In genomic region chr2:23940976-23941605, GRCh38 we compare ENCODE assay signal across 1 cellular context.
TF ChIP-seq lines count a peak whose summit lies in the region.

No MANE protein-coding gene starts in this region.

TF ChIP-seq in HepG2, 621 proteins besides CTCF, POLR2A, EP300 and RAD21 (continued from another document and continues in another):
- TF ChIP-seq HMGXB3 (CRISPR knock-in tag; IDR thresholded peaks at IDR 0.05; ENCODE audit: borderline replicate concordance) (no peak), ZBTB40 (IDR thresholded peaks at IDR 0.05) (peak; percentile 15; the same call in 1 of the 2 replicates), ZBTB40 (CRISPR knock-in tag; IDR thresholded peaks at IDR 0.05) (no peak), ZSCAN21 (CRISPR knock-in tag; IDR thresholded peaks at IDR 0.05; ENCODE audit: borderline replicate concordance) (no peak), MAF1 (CRISPR knock-in tag; IDR thresholded peaks at IDR 0.05; ENCODE audit: borderline replicate concordance) (0 out of 2 replicates have a peak, but pooled peaks have one; percentile 11), ZNF235 (CRISPR knock-in tag; IDR thresholded peaks at IDR 0.05; ENCODE audit: borderline replicate concordance) (no peak), ZNF280D (CRISPR knock-in tag; IDR thresholded peaks at IDR 0.05) (no peak), ZNF280B (CRISPR knock-in tag; IDR thresholded peaks at IDR 0.05; ENCODE audit: borderline replicate concordance) (no peak), ELF4 (CRISPR knock-in tag; IDR thresholded peaks at IDR 0.05; ENCODE audit: borderline replicate concordance) (no peak), ZNF780A (CRISPR knock-in tag; IDR thresholded peaks at IDR 0.05) (no peak), ZNF776 (CRISPR knock-in tag; IDR thresholded peaks at IDR 0.05) (no peak), NFKB2 (CRISPR knock-in tag; IDR thresholded peaks at IDR 0.05; ENCODE audit: borderline replicate concordance) (no peak), ZNF331 (CRISPR knock-in tag; IDR thresholded peaks at IDR 0.05) (0 out of 2 replicates have a peak, but pooled peaks have one; percentile 10), HOXA3 (CRISPR knock-in tag; IDR thresholded peaks at IDR 0.05) (no peak), ZNF317 (CRISPR knock-in tag; IDR thresholded peaks at IDR 0.05) (0 out of 2 replicates have a peak, but pooled peaks have one; percentile 64), ZFY (CRISPR knock-in tag; IDR thresholded peaks at IDR 0.05) (no peak), MAFF (IDR thresholded peaks at IDR 0.05; ENCODE audit: low read depth, low read length) (no peak), MTF1 (CRISPR knock-in tag; IDR thresholded peaks at IDR 0.05) (no peak), ZNF20 (CRISPR knock-in tag; IDR thresholded peaks at IDR 0.05) (no peak), GMEB2 (CRISPR knock-in tag; IDR thresholded peaks at IDR 0.05; ENCODE audit: low read depth) (no peak), ATF5 (CRISPR knock-in tag; IDR thresholded peaks at IDR 0.05; ENCODE audit: low read depth) (no peak), PBX2 (CRISPR knock-in tag; IDR thresholded peaks at IDR 0.05) (no peak), ZNF672 (CRISPR knock-in tag; IDR thresholded peaks at IDR 0.05) (no peak), MAFK (conservative IDR thresholded peaks at IDR 0.05 in 1 of 2, IDR thresholded peaks at IDR 0.05 in 1 of 2; ENCODE audit: low read length in 2 of 2) (0 out of 4 replicates have a peak, but pooled peaks of 1 of the 2 experiments have one; percentile 20), FIP1L1 (IDR thresholded peaks at IDR 0.05; ENCODE audit: borderline replicate concordance, insufficient read depth, low read depth, low read length) (no peak), HOXA5 (CRISPR knock-in tag; IDR thresholded peaks at IDR 0.05) (no peak), ZNF563 (CRISPR knock-in tag; IDR thresholded peaks at IDR 0.05) (no peak), ZZZ3 (CRISPR knock-in tag; IDR thresholded peaks at IDR 0.05; ENCODE audit: borderline replicate concordance) (no peak), NFIC (IDR thresholded peaks at IDR 0.05; ENCODE audit: low read length) (no peak), ZNF383 (CRISPR knock-in tag; IDR thresholded peaks at IDR 0.05; ENCODE audit: borderline replicate concordance) (no peak), ZNF710 (CRISPR knock-in tag; IDR thresholded peaks at IDR 0.05; ENCODE audit: borderline replicate concordance) (no peak), FOXM1 (CRISPR knock-in tag; IDR thresholded peaks at IDR 0.05) (no peak)
